Comparison of ENCODE assay signal across 1 cellular context in genomic region chr2:74869522-74869921, GRCh38.
A peak's percentile ranks its signal among the peaks of the same experiment; 100 is the strongest.
TF ChIP-seq lines count a peak whose summit lies in the region.

No MANE protein-coding gene starts in this region.

TF ChIP-seq in HepG2, 621 proteins besides CTCF, POLR2A, EP300 and RAD21:
- peak; percentile 89 for TF ChIP-seq RBM22 (optimal IDR thresholded peaks at IDR 0.05; ENCODE audit: low read length)
- no peak for TF ChIP-seq TRIM24 (CRISPR knock-in tag; IDR thresholded peaks at IDR 0.05)
- no peak for TF ChIP-seq NR2C2 (CRISPR knock-in tag; IDR thresholded peaks at IDR 0.05; ENCODE audit: borderline replicate concordance)
